In genomic region chr2:241922396-241922795, GRCh38 we compare ENCODE assay signal across 21 cellular contexts. TPM values are rescaled to one million over a fixed set of nuclear protein-coding genes. Genes with fewer than 3 reads are reported as not detected.
DNase-seq lines count a peak whose midpoint lies in the region; ATAC-seq and TF ChIP-seq lines count a peak whose summit lies in the region.
"Had no signal": no experiment of that assay in that cellular context is flagged by ENCODE, and none has a peak within 500 bp of the region (broad histone marks: within the 10 kb centered on the region; RNA-seq: fewer than 3 reads in every experiment).

No MANE protein-coding gene starts in this region.

- peak; percentile 20 for DNase-seq in CD14-positive monocyte (ENCODE audit: low spot score)
- DNase-seq in endodermal cell = peak; percentile 34
- peak; percentile 14 for DNase-seq in stomach
- DNase-seq in GM13977 (ENCODE audit: low spot score) = no peak
- DNase-seq: BE2C; CD8-positive, alpha-beta memory T cell; COR-L47; DMS 273 treated with DMSO at 0.1 percent for 48 hours; DND-41; EL; HCEC 1CT; HFFc6; KBM-7 had no signal

- H3K36me3 ChIP-seq in BLaER1 (peaks cover 42% of the 10 kb centered on the region), endodermal cell (ENCODE audit: control insufficient read depth, insufficient read depth, low read length) (no peaks in the 10 kb centered on the region), stomach (no peaks in the 10 kb centered on the region)
- H3K36me3 ChIP-seq: BE2C had no signal

- H4K20me1 ChIP-seq in BLaER1 = peaks cover 98% of the 10 kb centered on the region

- TF ChIP-seq EP300 in stomach (IDR thresholded peaks at IDR 0.05) = no peak

- peak overlapping the region; percentile 71; the same call in 1 of the 2 replicates for H3K4me2 ChIP-seq in BLaER1
- H3K4me2 ChIP-seq: GM23338 had no signal

- H3K9me3 ChIP-seq in BLaER1 = no peaks in the 10 kb centered on the region
- H3K9me3 ChIP-seq in endodermal cell (ENCODE audit: control insufficient read depth, low read length) = no peaks in the 10 kb centered on the region
- no peaks in the 10 kb centered on the region for H3K9me3 ChIP-seq in stomach
- H3K9me3 ChIP-seq: BE2C had no signal

- no peak for TF ChIP-seq POLR2A in stomach (IDR thresholded peaks at IDR 0.05)

- TF ChIP-seq CTCF in CD14-positive monocyte (IDR thresholded peaks at IDR 0.05) (no peak), endodermal cell (conservative IDR thresholded peaks at IDR 0.05) (no peak), stomach (IDR thresholded peaks at IDR 0.05) (no peak), GM13977 (IDR thresholded peaks at IDR 0.05; ENCODE audit: extremely low read depth, insufficient read depth, missing control alignments) (no peak)

- in situ Hi-C loops in GM13977 (cut with MboI; ENCODE audit: low pct_unique_long_range_greater_than_20kb, low sequenced_read_pairs, unreplicated experiment) = no loop called here

- H3K27me3 ChIP-seq in BLaER1 (no peaks in the 10 kb centered on the region), endodermal cell (ENCODE audit: control insufficient read depth, insufficient read depth, low read length, poor library complexity, severe bottlenecking) (no peaks in the 10 kb centered on the region), stomach (no peaks in the 10 kb centered on the region)
- H3K27me3 ChIP-seq: BE2C had no signal

- H3K27ac ChIP-seq in BLaER1 (no peak overlapping the region), endodermal cell (ENCODE audit: low read depth, low read length) (no peak overlapping the region), stomach (no peak overlapping the region)

- H3K4me3 ChIP-seq in BLaER1 (no peak overlapping the region), endodermal cell (ENCODE audit: low read length) (no peak overlapping the region), stomach (no peak overlapping the region)
- H3K4me3 ChIP-seq: GM12878, GM23338 had no signal

- 82 to 85% methylated on average over 4 to 10 of the region's 10 CpGs for WGBS in endodermal cell (ENCODE audit: insufficient coverage in 1 of 2, insufficient read length in 1 of 2), 2 experiments
- 79 to 90% (median 87%) methylated on average over 3 to 10 of the region's 10 CpGs for WGBS in stomach, 5 donors

- H3K36me3 Mint-ChIP-seq in CD14-positive monocyte (no peaks in the 10 kb centered on the region), endodermal cell (ENCODE audit: low read depth) (no peaks in the 10 kb centered on the region)

- intact Hi-C loops in CD14-positive monocyte (cut with micrococcal nuclease) (no loop called here), stomach (cut with DNase I; ENCODE audit: low total_unique reads) (no loop called here)

- no peak for ATAC-seq in GM21447 (IDR thresholded peaks at IDR 0.05; ENCODE audit: unreplicated experiment)
- ATAC-seq: GM12878, GM23338, HepG2 had no signal

- H3K4me1 Mint-ChIP-seq in CD14-positive monocyte (no peaks in the 10 kb centered on the region), endodermal cell (no peaks in the 10 kb centered on the region)

- H3K9ac ChIP-seq in BLaER1 (no peak overlapping the region), endodermal cell (ENCODE audit: extremely low read depth, low read length, poor library complexity, severe bottlenecking) (no peak overlapping the region)

- H3K4me1 ChIP-seq in BLaER1 = peaks cover 55% of the 10 kb centered on the region
- no peaks in the 10 kb centered on the region for H3K4me1 ChIP-seq in endodermal cell (ENCODE audit: control insufficient read depth, insufficient read depth, low read length)
- peaks cover 0 to 8% (median 2%) of the 10 kb centered on the region in 4 donors for H3K4me1 ChIP-seq in stomach
- H3K4me1 ChIP-seq: BE2C had no signal

- H3K9me3 Mint-ChIP-seq in CD14-positive monocyte (no peaks in the 10 kb centered on the region), endodermal cell (no peaks in the 10 kb centered on the region)
- H3K9me3 Mint-ChIP-seq: CD8-positive, alpha-beta memory T cell; GM23338; HFFc6; IgD-negative memory B cell had no signal

- H3K27ac Mint-ChIP-seq in CD14-positive monocyte (peak overlapping the region in 1 of 7 donors; percentile 50), endodermal cell (no peak overlapping the region)
- H3K27ac Mint-ChIP-seq: GM23338, HFFc6, IgD-negative memory B cell had no signal

- H3K4me3 Mint-ChIP-seq in CD14-positive monocyte (no peak overlapping the region), endodermal cell (no peak overlapping the region)
- H3K4me3 Mint-ChIP-seq: CD8-positive, alpha-beta memory T cell; GM23338; HFFc6 had no signal

- H3K27me3 Mint-ChIP-seq in CD14-positive monocyte (ENCODE audit: low read depth in 3 of 3) (peaks cover 0 to 6% (median 3%) of the 10 kb centered on the region in 3 donors), endodermal cell (ENCODE audit: insufficient read depth) (peaks cover 7% of the 10 kb centered on the region)
- H3K27me3 Mint-ChIP-seq: CD8-positive, alpha-beta memory T cell; IgD-negative memory B cell had no signal

RNA-seq across cellular contexts. Expression of gene RTP5, which starts 52.9 kb away (rescaled TPM):
- polyA plus RNA-seq in CD14-positive monocyte (not detected), stomach (under 1 TPM in 1 of 3 donors, not detected in 2; 0.10 TPM)
- total RNA-seq in endodermal cell (not detected), stomach (under 1 TPM in 1 of 5 donors, not detected in 4; 0.43 TPM)
- not detected for polyA plus RNA-seq in endodermal cell (2013, experiment 1 of 2)
- polyA plus RNA-seq in endodermal cell (2013, experiment 2 of 2) = not detected
- total RNA-seq: A172, G401, GM12878, GM23338, HepG2, HFFc6 had no signal
- polyA plus RNA-seq: GM23338, HepG2, IgD-negative memory B cell had no signal
